ENCODE assay signal across 8 cellular contexts in genomic region chr17:8300629-8301242, GRCh38. TPM values are rescaled to one million over a fixed set of nuclear protein-coding genes. Genes with fewer than 3 reads are reported as not detected.
DNase-seq lines count a peak whose midpoint lies in the region; ATAC-seq, FAIRE-seq and TF ChIP-seq lines count a peak whose summit lies in the region.

No MANE protein-coding gene starts in this region.

- H3K9me3 ChIP-seq in right atrium auricular region (no peaks in the 10 kb centered on the region), gastrocnemius medialis (no peaks in the 10 kb centered on the region)

- H3K4me3 ChIP-seq in right atrium auricular region (no peak overlapping the region), gastrocnemius medialis (no peak overlapping the region)

- H3K36me3 ChIP-seq in right atrium auricular region = no peaks in the 10 kb centered on the region
- no peaks in the 10 kb centered on the region for H3K36me3 ChIP-seq in gastrocnemius medialis

- ATAC-seq in gastrocnemius medialis (peak; percentile 93), HG03135 (IDR thresholded peaks at IDR 0.05; ENCODE audit: unreplicated experiment) (no peak)

- peak; percentile 90 for TF ChIP-seq CTCF in 22Rv1 (IDR thresholded peaks at IDR 0.05)
- TF ChIP-seq CTCF in right atrium auricular region (IDR thresholded peaks at IDR 0.05) = peak; percentile 60 to 88
- peak; percentile 63 to 85 (median 80) for TF ChIP-seq CTCF in gastrocnemius medialis (IDR thresholded peaks at IDR 0.05 in 4 of 5, conservative IDR thresholded peaks at IDR 0.05 in 1 of 5)

- peak; percentile 72 for DNase-seq in GM12891 (ENCODE audit: insufficient read length, low spot score)
- DNase-seq in MV-4-11 (lab: John Stamatoyannopoulos, UW) = peak; percentile 49
- DNase-seq in T-helper 1 cell = peak; percentile 30 to 74 (median 50)
- peak in 45 of 56 donors; percentile 5 to 66 (median 28) for DNase-seq in amygdala (lab: John Stamatoyannopoulos, UW)
- peak; percentile 66 for DNase-seq in right atrium auricular region (ENCODE audit: low spot score)
- DNase-seq in gastrocnemius medialis = peak; percentile 26 to 47

- H3K4me1 ChIP-seq in right atrium auricular region = peaks cover 0 to 3% of the 10 kb centered on the region in 2 donors
- H3K4me1 ChIP-seq in gastrocnemius medialis = no peaks in the 10 kb centered on the region

- in situ Hi-C loops in gastrocnemius medialis (cut with MboI; ENCODE audit: low sequenced_read_pairs in 4 of 4) = loop anchor here in 2 of 4 donors (25.0 kb wide), 1 partner anchor 213 kb away; the partner anchor contains the start of gene ALOX12B (in 2 of the 2)

- intact Hi-C loops in gastrocnemius medialis (cut with DNase I; ENCODE audit: low total_unique reads) = loop anchor here (1.0 to 5.0 kb wide), 2 partner anchors 51 to 243 kb away; partner anchors contain the start of gene PFAS

- TF ChIP-seq POLR2A in GM12891 (IDR thresholded peaks at IDR 0.05; ENCODE audit: low read depth, low read length) = no peak
- no peak for TF ChIP-seq POLR2A in gastrocnemius medialis (IDR thresholded peaks at IDR 0.05)

- peak; percentile 90 for FAIRE-seq in GM12891 (lab: Jason Lieb, UNC)

- H3K27ac ChIP-seq in 22Rv1 (no peak overlapping the region), right atrium auricular region (no peak overlapping the region), gastrocnemius medialis (no peak overlapping the region)

- no peaks in the 10 kb centered on the region for H3K27me3 ChIP-seq in right atrium auricular region
- H3K27me3 ChIP-seq in gastrocnemius medialis = no peaks in the 10 kb centered on the region

TF ChIP-seq in GM12891, 5 proteins besides CTCF, POLR2A, EP300 and RAD21:
- TF ChIP-seq TAF1 (IDR thresholded peaks at IDR 0.05; ENCODE audit: low read depth, low read length) = no peak
- no peak for TF ChIP-seq PAX5 (IDR thresholded peaks at IDR 0.05; ENCODE audit: insufficient read depth, low read length, severe bottlenecking)
- TF ChIP-seq POU2F2 (IDR thresholded peaks at IDR 0.05; ENCODE audit: low read depth, low read length) = no peak
- no peak for TF ChIP-seq SPI1 (IDR thresholded peaks at IDR 0.05; ENCODE audit: low read depth, low read length)
- no peak for TF ChIP-seq POLR2AphosphoS5 (IDR thresholded peaks at IDR 0.05; ENCODE audit: low read depth, low read length)
TF ChIP-seq in GM12891: peak in this region for 0.

RNA-seq across cellular contexts. Expression of gene SLC25A35, which starts 5.5 kb away (rescaled TPM):
- 2.6 TPM for polyA plus RNA-seq in GM12891 (2012; ENCODE audit: low read depth, missing spikeins)
- total RNA-seq in right atrium auricular region (1 to 10 TPM; 1.2 to 1.6 TPM), gastrocnemius medialis (10 to 100 TPM in 1 of 4 donors, 1 to 10 TPM in 1, under 1 TPM in 2; 0.71 to 14.0 (median 1.0) TPM)

RNA-seq across cellular contexts. Expression of gene ARHGEF15, which starts 9.3 kb away (rescaled TPM):
- polyA plus RNA-seq in GM12891 (2012; ENCODE audit: low read depth, missing spikeins) = not detected
- 10 to 100 TPM in 1 of 2 donors, 1 to 10 TPM in 1; 5.9 to 18.7 TPM for total RNA-seq in right atrium auricular region
- total RNA-seq in gastrocnemius medialis = 1 to 10 TPM; 3.3 to 8.1 (median 5.0) TPM

RNA-seq across cellular contexts. Expression of gene RANGRF, which starts 12.3 kb away (rescaled TPM):
- polyA plus RNA-seq in GM12891 (2012; ENCODE audit: low read depth, missing spikeins) = 43.3 TPM
- total RNA-seq in right atrium auricular region (10 to 100 TPM; 24.1 to 29.9 TPM), gastrocnemius medialis (10 to 100 TPM in 3 of 4 donors, 1 to 10 TPM in 1; 6.9 to 21.2 (median 15.4) TPM)

RNA-seq across cellular contexts. Expression of gene ODF4, which starts 38.9 kb away (rescaled TPM):
- not detected for polyA plus RNA-seq in GM12891 (2012; ENCODE audit: low read depth, missing spikeins)
- not detected for total RNA-seq in right atrium auricular region
- not detected for total RNA-seq in gastrocnemius medialis

RNA-seq across cellular contexts. Expression of gene PFAS, which starts 51.6 kb away (rescaled TPM):
- 22.8 TPM for polyA plus RNA-seq in GM12891 (2012; ENCODE audit: low read depth, missing spikeins)
- total RNA-seq in right atrium auricular region (1 to 10 TPM; 4.4 to 5.3 TPM), gastrocnemius medialis (1 to 10 TPM; 2.6 to 8.4 (median 6.5) TPM)
